Comparison of ENCODE assay signal across 1 cellular context in the genomic region with DNA sequence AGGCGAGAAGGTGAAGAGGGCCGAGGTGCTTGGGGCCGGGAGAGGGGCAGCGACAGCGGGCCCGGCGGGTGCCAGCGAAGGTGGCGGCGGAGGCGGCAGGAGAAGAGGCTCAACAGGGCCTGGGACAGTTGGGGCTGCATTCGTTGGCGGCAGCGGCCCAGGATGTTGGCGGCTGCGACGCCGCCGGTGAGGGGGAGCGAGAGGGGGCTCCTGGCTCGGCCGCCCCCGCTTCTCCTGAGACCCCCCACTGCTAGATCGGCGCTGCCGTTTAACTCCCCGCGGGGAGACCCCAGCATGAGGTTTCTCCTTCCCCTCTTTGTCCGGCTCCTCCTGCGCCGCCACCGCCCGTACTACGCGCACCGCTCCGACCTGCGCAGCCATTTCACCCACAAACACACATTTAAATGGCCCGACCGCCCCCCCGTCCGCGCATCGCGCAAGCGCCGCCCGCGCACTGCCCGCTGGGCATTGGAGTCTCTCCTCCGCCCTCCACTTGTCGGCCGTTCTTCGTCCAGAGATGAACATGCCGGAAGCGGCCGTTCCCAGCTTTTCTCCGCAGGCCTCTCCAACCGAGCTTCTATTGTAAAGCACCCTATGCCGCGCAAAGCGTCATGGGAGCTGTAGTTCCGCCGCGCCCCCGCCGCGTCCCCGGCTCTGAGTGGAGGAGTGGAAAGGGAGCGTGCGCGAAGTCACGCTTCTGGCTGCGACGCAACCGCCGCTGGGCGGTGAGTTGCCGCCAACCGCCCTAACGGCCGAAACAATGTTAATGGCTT.
TF ChIP-seq lines count a peak whose summit lies in the region.

A gene (minus strand): TSS at position 589 of the 773 bp plus-strand sequence. CDS start 64 bp downstream, at position 525.

TF ChIP-seq in GM12878, 131 proteins besides CTCF, POLR2A, EP300 and RAD21 (continued from another document and continues in another):
- TF ChIP-seq, protein P1, sequence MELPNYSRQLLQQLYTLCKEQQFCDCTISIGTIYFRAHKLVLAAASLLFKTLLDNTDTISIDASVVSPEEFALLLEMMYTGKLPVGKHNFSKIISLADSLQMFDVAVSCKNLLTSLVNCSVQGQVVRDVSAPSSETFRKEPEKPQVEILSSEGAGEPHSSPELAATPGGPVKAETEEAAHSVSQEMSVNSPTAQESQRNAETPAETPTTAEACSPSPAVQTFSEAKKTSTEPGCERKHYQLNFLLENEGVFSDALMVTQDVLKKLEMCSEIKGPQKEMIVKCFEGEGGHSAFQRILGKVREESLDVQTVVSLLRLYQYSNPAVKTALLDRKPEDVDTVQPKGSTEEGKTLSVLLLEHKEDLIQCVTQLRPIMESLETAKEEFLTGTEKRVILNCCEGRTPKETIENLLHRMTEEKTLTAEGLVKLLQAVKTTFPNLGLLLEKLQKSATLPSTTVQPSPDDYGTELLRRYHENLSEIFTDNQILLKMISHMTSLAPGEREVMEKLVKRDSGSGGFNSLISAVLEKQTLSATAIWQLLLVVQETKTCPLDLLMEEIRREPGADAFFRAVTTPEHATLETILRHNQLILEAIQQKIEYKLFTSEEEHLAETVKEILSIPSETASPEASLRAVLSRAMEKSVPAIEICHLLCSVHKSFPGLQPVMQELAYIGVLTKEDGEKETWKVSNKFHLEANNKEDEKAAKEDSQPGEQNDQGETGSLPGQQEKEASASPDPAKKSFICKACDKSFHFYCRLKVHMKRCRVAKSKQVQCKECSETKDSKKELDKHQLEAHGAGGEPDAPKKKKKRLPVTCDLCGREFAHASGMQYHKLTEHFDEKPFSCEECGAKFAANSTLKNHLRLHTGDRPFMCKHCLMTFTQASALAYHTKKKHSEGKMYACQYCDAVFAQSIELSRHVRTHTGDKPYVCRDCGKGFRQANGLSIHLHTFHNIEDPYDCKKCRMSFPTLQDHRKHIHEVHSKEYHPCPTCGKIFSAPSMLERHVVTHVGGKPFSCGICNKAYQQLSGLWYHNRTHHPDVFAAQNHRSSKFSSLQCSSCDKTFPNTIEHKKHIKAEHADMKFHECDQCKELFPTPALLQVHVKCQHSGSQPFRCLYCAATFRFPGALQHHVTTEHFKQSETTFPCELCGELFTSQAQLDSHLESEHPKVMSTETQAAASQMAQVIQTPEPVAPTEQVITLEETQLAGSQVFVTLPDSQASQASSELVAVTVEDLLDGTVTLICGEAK (IDR thresholded peaks at IDR 0.05; ENCODE audit: borderline replicate concordance) = peak; percentile 95
- peak; percentile 72 for TF ChIP-seq NBN (IDR thresholded peaks at IDR 0.05)
- no peak for TF ChIP-seq RFX5 (IDR thresholded peaks at IDR 0.05; ENCODE audit: low read depth, low read length)
- TF ChIP-seq SMC3 (IDR thresholded peaks at IDR 0.05; ENCODE audit: borderline replicate concordance, low read length) = no peak
- peak; percentile 86 for TF ChIP-seq PAX5 (IDR thresholded peaks at IDR 0.05; ENCODE audit: borderline replicate concordance, low read depth, low read length)
- TF ChIP-seq SUPT20H (IDR thresholded peaks at IDR 0.05; ENCODE audit: borderline replicate concordance, control insufficient read depth, low read depth, low read length) = no peak
- peak; percentile 82 for TF ChIP-seq POLR2AphosphoS5 (IDR thresholded peaks at IDR 0.05; ENCODE audit: low read length)
- no peak; the same call in 1 of the 2 replicates for TF ChIP-seq ASH2L (IDR thresholded peaks at IDR 0.05; ENCODE audit: borderline replicate concordance, low read depth)
- TF ChIP-seq IKZF1 (conservative IDR thresholded peaks at IDR 0.05) = peak; percentile 99
- TF ChIP-seq ZBED1 (IDR thresholded peaks at IDR 0.05; ENCODE audit: borderline replicate concordance) = no peak
- TF ChIP-seq, protein P2, sequence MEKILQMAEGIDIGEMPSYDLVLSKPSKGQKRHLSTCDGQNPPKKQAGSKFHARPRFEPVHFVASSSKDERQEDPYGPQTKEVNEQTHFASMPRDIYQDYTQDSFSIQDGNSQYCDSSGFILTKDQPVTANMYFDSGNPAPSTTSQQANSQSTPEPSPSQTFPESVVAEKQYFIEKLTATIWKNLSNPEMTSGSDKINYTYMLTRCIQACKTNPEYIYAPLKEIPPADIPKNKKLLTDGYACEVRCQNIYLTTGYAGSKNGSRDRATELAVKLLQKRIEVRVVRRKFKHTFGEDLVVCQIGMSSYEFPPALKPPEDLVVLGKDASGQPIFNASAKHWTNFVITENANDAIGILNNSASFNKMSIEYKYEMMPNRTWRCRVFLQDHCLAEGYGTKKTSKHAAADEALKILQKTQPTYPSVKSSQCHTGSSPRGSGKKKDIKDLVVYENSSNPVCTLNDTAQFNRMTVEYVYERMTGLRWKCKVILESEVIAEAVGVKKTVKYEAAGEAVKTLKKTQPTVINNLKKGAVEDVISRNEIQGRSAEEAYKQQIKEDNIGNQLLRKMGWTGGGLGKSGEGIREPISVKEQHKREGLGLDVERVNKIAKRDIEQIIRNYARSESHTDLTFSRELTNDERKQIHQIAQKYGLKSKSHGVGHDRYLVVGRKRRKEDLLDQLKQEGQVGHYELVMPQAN (conservative IDR thresholded peaks at IDR 0.05) = peak; percentile 77
- TF ChIP-seq BACH1 (IDR thresholded peaks at IDR 0.05; ENCODE audit: borderline replicate concordance) = 0 out of 2 replicates have a peak, but pooled peaks have one; percentile 60
- TF ChIP-seq ESRRA (IDR thresholded peaks at IDR 0.05; ENCODE audit: low read length) = peak; percentile 25; the same call in 1 of the 2 replicates
- TF ChIP-seq BCL11A (IDR thresholded peaks at IDR 0.05; ENCODE audit: low read depth, low read length) = no peak
- TF ChIP-seq ATF7 (IDR thresholded peaks at IDR 0.05; ENCODE audit: low read depth) = peak; percentile 45; the same call in 1 of the 2 replicates
- TF ChIP-seq POU2F2 (IDR thresholded peaks at IDR 0.05; ENCODE audit: borderline replicate concordance, low read depth, low read length) = peak; percentile 84
- peak; percentile 80 for TF ChIP-seq IKZF2 (IDR thresholded peaks at IDR 0.05)
- 0 out of 2 replicates have a peak, but pooled peaks have one; percentile 75 for TF ChIP-seq TARDBP (IDR thresholded peaks at IDR 0.05; ENCODE audit: borderline replicate concordance)
- peak; percentile 92 for TF ChIP-seq GABPA (IDR thresholded peaks at IDR 0.05; ENCODE audit: low read depth)
- 0 out of 2 replicates have a peak, but pooled peaks have one; percentile 36 for TF ChIP-seq ZNF207 (IDR thresholded peaks at IDR 0.05; ENCODE audit: borderline replicate concordance)
- TF ChIP-seq, protein P3, sequence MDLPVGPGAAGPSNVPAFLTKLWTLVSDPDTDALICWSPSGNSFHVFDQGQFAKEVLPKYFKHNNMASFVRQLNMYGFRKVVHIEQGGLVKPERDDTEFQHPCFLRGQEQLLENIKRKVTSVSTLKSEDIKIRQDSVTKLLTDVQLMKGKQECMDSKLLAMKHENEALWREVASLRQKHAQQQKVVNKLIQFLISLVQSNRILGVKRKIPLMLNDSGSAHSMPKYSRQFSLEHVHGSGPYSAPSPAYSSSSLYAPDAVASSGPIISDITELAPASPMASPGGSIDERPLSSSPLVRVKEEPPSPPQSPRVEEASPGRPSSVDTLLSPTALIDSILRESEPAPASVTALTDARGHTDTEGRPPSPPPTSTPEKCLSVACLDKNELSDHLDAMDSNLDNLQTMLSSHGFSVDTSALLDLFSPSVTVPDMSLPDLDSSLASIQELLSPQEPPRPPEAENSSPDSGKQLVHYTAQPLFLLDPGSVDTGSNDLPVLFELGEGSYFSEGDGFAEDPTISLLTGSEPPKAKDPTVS (IDR thresholded peaks at IDR 0.05; ENCODE audit: low read depth, low read length) = peak; percentile 69; the same call in 1 of the 2 replicates
- TF ChIP-seq TAF1 (IDR thresholded peaks at IDR 0.05; ENCODE audit: borderline replicate concordance, low read depth, low read length) = peak; percentile 96
- no peak for TF ChIP-seq SMARCA5 (IDR thresholded peaks at IDR 0.05)
- peak; percentile 8; the same call in 1 of the 2 replicates for TF ChIP-seq JUND (IDR thresholded peaks at IDR 0.05; ENCODE audit: low read depth, low read length)
- TF ChIP-seq RCOR1 (conservative IDR thresholded peaks at IDR 0.05; ENCODE audit: low read depth, low read length) = 0 out of 2 replicates have a peak, but pooled peaks have one; percentile 59
- TF ChIP-seq PML (IDR thresholded peaks at IDR 0.05; ENCODE audit: low read length) = no peak; the same call in none of the 2 replicates
- TF ChIP-seq, protein P4, sequence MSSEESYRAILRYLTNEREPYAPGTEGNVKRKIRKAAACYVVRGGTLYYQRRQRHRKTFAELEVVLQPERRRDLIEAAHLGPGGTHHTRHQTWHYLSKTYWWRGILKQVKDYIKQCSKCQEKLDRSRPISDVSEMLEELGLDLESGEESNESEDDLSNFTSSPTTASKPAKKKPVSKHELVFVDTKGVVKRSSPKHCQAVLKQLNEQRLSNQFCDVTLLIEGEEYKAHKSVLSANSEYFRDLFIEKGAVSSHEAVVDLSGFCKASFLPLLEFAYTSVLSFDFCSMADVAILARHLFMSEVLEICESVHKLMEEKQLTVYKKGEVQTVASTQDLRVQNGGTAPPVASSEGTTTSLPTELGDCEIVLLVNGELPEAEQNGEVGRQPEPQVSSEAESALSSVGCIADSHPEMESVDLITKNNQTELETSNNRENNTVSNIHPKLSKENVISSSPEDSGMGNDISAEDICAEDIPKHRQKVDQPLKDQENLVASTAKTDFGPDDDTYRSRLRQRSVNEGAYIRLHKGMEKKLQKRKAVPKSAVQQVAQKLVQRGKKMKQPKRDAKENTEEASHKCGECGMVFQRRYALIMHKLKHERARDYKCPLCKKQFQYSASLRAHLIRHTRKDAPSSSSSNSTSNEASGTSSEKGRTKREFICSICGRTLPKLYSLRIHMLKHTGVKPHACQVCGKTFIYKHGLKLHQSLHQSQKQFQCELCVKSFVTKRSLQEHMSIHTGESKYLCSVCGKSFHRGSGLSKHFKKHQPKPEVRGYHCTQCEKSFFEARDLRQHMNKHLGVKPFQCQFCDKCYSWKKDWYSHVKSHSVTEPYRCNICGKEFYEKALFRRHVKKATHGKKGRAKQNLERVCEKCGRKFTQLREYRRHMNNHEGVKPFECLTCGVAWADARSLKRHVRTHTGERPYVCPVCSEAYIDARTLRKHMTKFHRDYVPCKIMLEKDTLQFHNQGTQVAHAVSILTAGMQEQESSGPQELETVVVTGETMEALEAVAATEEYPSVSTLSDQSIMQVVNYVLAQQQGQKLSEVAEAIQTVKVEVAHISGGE (CRISPR knock-in tag; IDR thresholded peaks at IDR 0.05) = peak; percentile 67
- TF ChIP-seq CBX5 (IDR thresholded peaks at IDR 0.05; ENCODE audit: low read depth) = peak; percentile 85; the same call in 1 of the 2 replicates
- TF ChIP-seq CREB1 (IDR thresholded peaks at IDR 0.05; ENCODE audit: low read depth) = peak; percentile 88
- no peak for TF ChIP-seq MYC (IDR thresholded peaks at IDR 0.05; ENCODE audit: insufficient read depth, insufficient read length, insufficient replicate concordance, low read length, severe bottlenecking)
- TF ChIP-seq, protein P5, sequence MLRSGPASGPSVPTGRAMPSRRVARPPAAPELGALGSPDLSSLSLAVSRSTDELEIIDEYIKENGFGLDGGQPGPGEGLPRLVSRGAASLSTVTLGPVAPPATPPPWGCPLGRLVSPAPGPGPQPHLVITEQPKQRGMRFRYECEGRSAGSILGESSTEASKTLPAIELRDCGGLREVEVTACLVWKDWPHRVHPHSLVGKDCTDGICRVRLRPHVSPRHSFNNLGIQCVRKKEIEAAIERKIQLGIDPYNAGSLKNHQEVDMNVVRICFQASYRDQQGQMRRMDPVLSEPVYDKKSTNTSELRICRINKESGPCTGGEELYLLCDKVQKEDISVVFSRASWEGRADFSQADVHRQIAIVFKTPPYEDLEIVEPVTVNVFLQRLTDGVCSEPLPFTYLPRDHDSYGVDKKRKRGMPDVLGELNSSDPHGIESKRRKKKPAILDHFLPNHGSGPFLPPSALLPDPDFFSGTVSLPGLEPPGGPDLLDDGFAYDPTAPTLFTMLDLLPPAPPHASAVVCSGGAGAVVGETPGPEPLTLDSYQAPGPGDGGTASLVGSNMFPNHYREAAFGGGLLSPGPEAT (IDR thresholded peaks at IDR 0.05; ENCODE audit: low read depth) = peak; percentile 73
- TF ChIP-seq ZNF384 (IDR thresholded peaks at IDR 0.05; ENCODE audit: borderline replicate concordance, low read depth, low read length) = no peak
- TF ChIP-seq NRF1 (conservative IDR thresholded peaks at IDR 0.05; ENCODE audit: low read depth, low read length) = peak; percentile 78
- peak; percentile 53; the same call in 1 of the 2 replicates for TF ChIP-seq HDGF (IDR thresholded peaks at IDR 0.05)
- peak; percentile 15 for TF ChIP-seq SP1 (IDR thresholded peaks at IDR 0.05; ENCODE audit: low read depth, low read length)
- TF ChIP-seq, protein P6, sequence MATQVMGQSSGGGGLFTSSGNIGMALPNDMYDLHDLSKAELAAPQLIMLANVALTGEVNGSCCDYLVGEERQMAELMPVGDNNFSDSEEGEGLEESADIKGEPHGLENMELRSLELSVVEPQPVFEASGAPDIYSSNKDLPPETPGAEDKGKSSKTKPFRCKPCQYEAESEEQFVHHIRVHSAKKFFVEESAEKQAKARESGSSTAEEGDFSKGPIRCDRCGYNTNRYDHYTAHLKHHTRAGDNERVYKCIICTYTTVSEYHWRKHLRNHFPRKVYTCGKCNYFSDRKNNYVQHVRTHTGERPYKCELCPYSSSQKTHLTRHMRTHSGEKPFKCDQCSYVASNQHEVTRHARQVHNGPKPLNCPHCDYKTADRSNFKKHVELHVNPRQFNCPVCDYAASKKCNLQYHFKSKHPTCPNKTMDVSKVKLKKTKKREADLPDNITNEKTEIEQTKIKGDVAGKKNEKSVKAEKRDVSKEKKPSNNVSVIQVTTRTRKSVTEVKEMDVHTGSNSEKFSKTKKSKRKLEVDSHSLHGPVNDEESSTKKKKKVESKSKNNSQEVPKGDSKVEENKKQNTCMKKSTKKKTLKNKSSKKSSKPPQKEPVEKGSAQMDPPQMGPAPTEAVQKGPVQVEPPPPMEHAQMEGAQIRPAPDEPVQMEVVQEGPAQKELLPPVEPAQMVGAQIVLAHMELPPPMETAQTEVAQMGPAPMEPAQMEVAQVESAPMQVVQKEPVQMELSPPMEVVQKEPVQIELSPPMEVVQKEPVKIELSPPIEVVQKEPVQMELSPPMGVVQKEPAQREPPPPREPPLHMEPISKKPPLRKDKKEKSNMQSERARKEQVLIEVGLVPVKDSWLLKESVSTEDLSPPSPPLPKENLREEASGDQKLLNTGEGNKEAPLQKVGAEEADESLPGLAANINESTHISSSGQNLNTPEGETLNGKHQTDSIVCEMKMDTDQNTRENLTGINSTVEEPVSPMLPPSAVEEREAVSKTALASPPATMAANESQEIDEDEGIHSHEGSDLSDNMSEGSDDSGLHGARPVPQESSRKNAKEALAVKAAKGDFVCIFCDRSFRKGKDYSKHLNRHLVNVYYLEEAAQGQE (IDR thresholded peaks at IDR 0.05; ENCODE audit: low read depth, low read length) = no peak; the same call in 1 of the 2 replicates
- TF ChIP-seq SMAD1 (IDR thresholded peaks at IDR 0.05; ENCODE audit: low read depth, partially characterized antibody) = no peak
- 0 out of 2 replicates have a peak, but pooled peaks have one; percentile 4 for TF ChIP-seq NR2C1 (IDR thresholded peaks at IDR 0.05)
- peak; percentile 74 for TF ChIP-seq MXI1 (IDR thresholded peaks at IDR 0.05; ENCODE audit: low read depth, low read length)
- TF ChIP-seq TBL1XR1 (IDR thresholded peaks at IDR 0.05; ENCODE audit: low read depth, low read length) = peak; percentile 81
- no peak for TF ChIP-seq ZSCAN29 (IDR thresholded peaks at IDR 0.05)
- TF ChIP-seq BHLHE40 (IDR thresholded peaks at IDR 0.05; ENCODE audit: borderline replicate concordance in 1 of 2, low read depth in 2 of 2, low read length in 1 of 2) = peak; percentile 93 to 97
- peak; percentile 68 to 85 for TF ChIP-seq SRF (IDR thresholded peaks at IDR 0.05; ENCODE audit: low read depth in 2 of 2, low read length in 2 of 2)
